Comparison of ENCODE assay signal across 28 cellular contexts in genomic region chr14:26548431-26548830, GRCh38. TPM values are rescaled to one million over a fixed set of nuclear protein-coding genes. Genes with fewer than 3 reads are reported as not detected.
"Had no signal": no experiment of that assay in that cellular context is flagged by ENCODE, and none has a peak within 500 bp of the region (broad histone marks: within the 10 kb centered on the region; RNA-seq: fewer than 3 reads in every experiment).

No MANE protein-coding gene starts in this region.

- ATAC-seq: activated CD4-positive, alpha-beta T cell treated with anti-CD3 and anti-CD28 coated beads for 36 hours; activated CD8-positive, alpha-beta T cell treated with anti-CD3 and anti-CD28 coated beads, Interleukin-2, amount 10 ng/mL, durations not matched to agents 7 days and 5 days; K562; PC-3 had no signal

- DNase-seq: activated CD4-positive, alpha-beta T cell treated with anti-CD3 and anti-CD28 coated beads for 36 hours; activated CD4-positive, alpha-beta T cell treated with anti-CD3 and anti-CD28 coated beads, Interleukin-2, amount 10 ng/mL, durations not matched to agents 7 days and 5 days; activated CD4-positive, alpha-beta T cell treated with anti-CD3 and anti-CD28 coated beads, Interleukin-2, amount 50 U/mL, for 48 hours; activated CD8-positive, alpha-beta T cell treated with anti-CD3 and anti-CD28 coated beads, Interleukin-2, amount 10 ng/mL, durations not matched to agents 7 days and 5 days; activated gamma-delta T cell; activated naive CD4-positive, alpha-beta T cell treated with Interleukin-2 at 50 U/mL for 16 hours; activated naive CD8-positive, alpha-beta T cell treated with anti-CD3 and anti-CD28 coated beads, Interleukin-2, amount 10 ng/mL, durations not matched to agents 7 days and 5 days; activated T-cell treated with anti-CD3 and anti-CD28 coated beads, Interleukin-2, amount 50 U/mL, for 24 hours; adrenal gland; caudate nucleus; NCI-H1105; NCI-H1417 treated with DMSO at 0.1 percent for 48 hours; NCI-H187 treated with DMSO at 0.1 percent for 48 hours; NCI-H2081; NCI-H2171 treated with DMSO at 0.1 percent for 48 hours; NCI-H2227 treated with DMSO at 0.1 percent for 48 hours; NCI-H526; NCI-H748 treated with DMSO at 0.1 percent for 48 hours; NK-92 treated with Interleukin-12 subunit alpha and Interleukin-12 subunit beta, amount 100 ng/mL, for 24 hours; PC-3; Peyer's patch; RPMI8226; SHP77 treated with DMSO at 0.1 percent for 48 hours; SK-N-SH had no signal

- H3K9me3 ChIP-seq: adrenal gland, Peyer's patch, SJSA1, SK-N-SH had no signal

- H3K9ac ChIP-seq: SK-N-SH had no signal

- H3K27ac ChIP-seq: adrenal gland, Peyer's patch, SJSA1 had no signal

- H3K4me1 ChIP-seq: adrenal gland, Peyer's patch, SJSA1 had no signal

- H3K4me3 ChIP-seq: adrenal gland, K562, Peyer's patch, SJSA1 had no signal

- H3K36me3 ChIP-seq: adrenal gland, Peyer's patch, SJSA1 had no signal

- FAIRE-seq: bronchial epithelial cell, K562 had no signal

- H3K4me2 ChIP-seq: SK-N-SH had no signal

- H3K27me3 ChIP-seq: adrenal gland, Peyer's patch, SJSA1 had no signal

RNA-seq across cellular contexts. Expression of gene NOVA1, which starts 49.4 kb away (rescaled TPM):
- total RNA-seq: activated CD4-positive, alpha-beta T cell treated with anti-CD3 and anti-CD28 coated beads, Interleukin-2, amount 10 ng/mL, durations not matched to agents 7 days and 5 days; activated CD8-positive, alpha-beta T cell treated with anti-CD3 and anti-CD28 coated beads, Interleukin-2, amount 10 ng/mL, durations not matched to agents 7 days and 5 days; K562; MCF 10A; SJSA1 had no signal
